12 cellular contexts compared by ENCODE assay signal in the genomic region with DNA sequence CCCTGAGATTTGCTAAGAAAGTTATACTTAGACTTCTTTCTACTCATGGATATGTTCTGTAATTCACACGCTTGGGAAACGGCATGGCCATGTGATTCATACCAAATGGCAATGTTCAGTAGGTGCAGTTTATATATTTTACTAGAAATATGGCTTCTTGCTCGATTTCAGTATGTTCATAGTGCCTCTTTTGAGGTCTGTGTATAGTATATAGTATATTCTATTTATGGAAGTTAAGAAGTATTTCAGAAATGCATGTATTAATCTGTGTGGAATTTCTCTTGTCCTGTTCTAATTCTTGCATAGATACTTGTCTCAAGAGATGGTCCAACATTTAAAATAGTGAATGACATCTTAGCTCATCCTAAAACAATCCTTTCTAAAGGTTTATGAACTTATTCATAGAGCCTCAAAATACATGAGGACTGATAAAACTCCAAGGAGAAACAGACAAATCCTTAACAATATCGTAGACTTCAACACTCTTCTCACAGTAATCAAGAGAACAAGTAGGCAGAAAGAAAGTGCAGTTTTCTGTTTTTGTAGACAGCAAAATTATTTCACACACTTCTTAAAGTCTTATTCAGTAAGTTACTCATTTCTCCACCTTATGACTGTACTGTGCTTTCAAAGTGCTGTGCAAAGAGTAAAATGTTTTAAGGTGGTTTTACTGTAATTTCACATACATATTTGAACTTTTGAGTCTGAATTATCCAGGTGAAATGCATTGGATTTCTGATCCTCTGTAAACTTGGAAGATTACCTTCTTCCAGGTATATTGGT. TPM values are rescaled to one million over a fixed set of nuclear protein-coding genes. Genes with fewer than 3 reads are reported as not detected.
DNase-seq lines count a peak whose midpoint lies in the region; ATAC-seq, FAIRE-seq and TF ChIP-seq lines count a peak whose summit lies in the region.
"Had no signal": no experiment of that assay in that cellular context is flagged by ENCODE, and none has a peak within 500 bp of the region (broad histone marks: within the 10 kb centered on the region; RNA-seq: fewer than 3 reads in every experiment).

No MANE protein-coding gene starts in this region.

- ATAC-seq in IMR-90 (ENCODE audit: low read depth): peak; percentile 81
- ATAC-seq in central memory CD8-positive, alpha-beta T cell (replicated peaks; ENCODE audit: extremely low read depth, poor library complexity, severe bottlenecking): no peak
- no peak for ATAC-seq in pancreas
- no peak for ATAC-seq in GM18517 (IDR thresholded peaks at IDR 0.05; ENCODE audit: unreplicated experiment)
- ATAC-seq: body of pancreas had no signal

- in situ Hi-C loops in IMR-90 (cut with MboI; ENCODE audit: low sequenced_read_pairs): no loop called here

- H3K27ac ChIP-seq in IMR-90 (ENCODE audit: insufficient read depth, low read length): peak overlapping the region; percentile 13; the same call in 1 of the 2 replicates
- no peak overlapping the region for H3K27ac ChIP-seq in pancreas
- H3K27ac ChIP-seq: body of pancreas, parathyroid adenoma, thyroid gland had no signal

- H3K4me3 Mint-ChIP-seq in central memory CD8-positive, alpha-beta T cell: peak overlapping the region; percentile 11
- H3K4me3 Mint-ChIP-seq in osteocyte (ENCODE audit: unreplicated experiment): no peak overlapping the region

- intact Hi-C loops in IMR-90 (cut with micrococcal nuclease): loop anchor here (5.0 kb wide), 1 partner anchor 36 kb away; no protein-coding TSS in a partner anchor
- intact Hi-C loops in pancreas (cut with DNase I): no loop called here

- peak; percentile 88 for DNase-seq in EH (ENCODE audit: low read depth)
- DNase-seq in IMR-90: peak; percentile 77
- no peak for DNase-seq in central memory CD8-positive, alpha-beta T cell (ENCODE audit: low spot score in 2 of 2)
- DNase-seq in osteocyte (ENCODE audit: extremely low spot score, unreplicated experiment): no peak
- DNase-seq in pancreas: no peak
- DNase-seq in HEK293T (ENCODE audit: extremely low spot score): no peak
- DNase-seq: body of pancreas, kidney glomerular epithelial cell, SIG-M5, thyroid gland had no signal

- no peaks in the 10 kb centered on the region for H3K9me3 Mint-ChIP-seq in central memory CD8-positive, alpha-beta T cell
- H3K9me3 Mint-ChIP-seq in osteocyte (ENCODE audit: unreplicated experiment): no peaks in the 10 kb centered on the region

- BruUV-seq in IMR-90 (replicated peaks; lab: Mats Ljungman, UMichigan): no TSS peak

- 0 out of 2 replicates have a peak overlapping the region, but pooled peaks have one; percentile 10 for H3K14ac ChIP-seq in IMR-90 (replicated peaks; ENCODE audit: low read depth, low read length)

- H3K4me1 ChIP-seq in IMR-90 (ENCODE audit: control insufficient read depth, insufficient read depth, low read length) (peaks cover 7% of the 10 kb centered on the region), pancreas (no peaks in the 10 kb centered on the region)
- H3K4me1 ChIP-seq: parathyroid adenoma had no signal

- H3K79me1 ChIP-seq in IMR-90 (ENCODE audit: low read depth in 1 of 2, low read length in 2 of 2): peaks cover 20 to 49% of the 10 kb centered on the region in 2 experiments

- H3K9me1 ChIP-seq in IMR-90 (ENCODE audit: insufficient read depth, low read length): peaks cover 9% of the 10 kb centered on the region

- H3K36me3 Mint-ChIP-seq in central memory CD8-positive, alpha-beta T cell (ENCODE audit: insufficient read depth): peaks cover 5% of the 10 kb centered on the region
- H3K36me3 Mint-ChIP-seq in osteocyte (ENCODE audit: unreplicated experiment): peaks cover 2% of the 10 kb centered on the region

- no peaks in the 10 kb centered on the region for H3K9me3 ChIP-seq in IMR-90 (ENCODE audit: control insufficient read depth, insufficient read depth, low read length)
- H3K9me3 ChIP-seq in pancreas: no peaks in the 10 kb centered on the region
- H3K9me3 ChIP-seq: body of pancreas, thyroid gland had no signal

- TF ChIP-seq POLR2A in IMR-90 (IDR thresholded peaks at IDR 0.05; ENCODE audit: low read depth, low read length): no peak

- H3K4me2 ChIP-seq in IMR-90 (ENCODE audit: low read depth, low read length): peak overlapping the region; percentile 81; the same call in 1 of the 2 replicates

- peak overlapping the region; percentile 13; the same call in 1 of the 2 replicates for H3K18ac ChIP-seq in IMR-90 (ENCODE audit: low read depth, low read length)

- no peaks in the 10 kb centered on the region for H3K27me3 Mint-ChIP-seq in central memory CD8-positive, alpha-beta T cell
- no peaks in the 10 kb centered on the region for H3K27me3 Mint-ChIP-seq in osteocyte (ENCODE audit: unreplicated experiment)

- no peak for TF ChIP-seq RAD21 in IMR-90 (IDR thresholded peaks at IDR 0.05; ENCODE audit: low read length)

- H3K36me3 ChIP-seq in IMR-90 (ENCODE audit: control insufficient read depth, insufficient read depth, low read length) (peaks cover 2% of the 10 kb centered on the region; the same call in 1 of the 2 replicates), pancreas (no peaks in the 10 kb centered on the region)
- H3K36me3 ChIP-seq: thyroid gland had no signal

- no peak for FAIRE-seq in pancreas (lab: Jason Lieb, UNC)

- H2BK15ac ChIP-seq in IMR-90 (ENCODE audit: low read depth, low read length): no peak overlapping the region

- dilution Hi-C loops in IMR-90 (cut with HindIII; ENCODE audit: low sequenced_read_pairs, unreplicated experiment): no loop called here

- peak overlapping the region; percentile 49 for H3K27ac Mint-ChIP-seq in central memory CD8-positive, alpha-beta T cell (ENCODE audit: low read depth)
- H3K27ac Mint-ChIP-seq in osteocyte (ENCODE audit: unreplicated experiment): peak overlapping the region; percentile 75

- no peak overlapping the region for H2AK5ac ChIP-seq in IMR-90 (ENCODE audit: low read depth, low read length)

- no peak overlapping the region for H3K4me3 ChIP-seq in IMR-90 (ENCODE audit: insufficient read depth, low read depth, low read length)
- no peak overlapping the region for H3K4me3 ChIP-seq in pancreas
- H3K4me3 ChIP-seq: body of pancreas, thyroid gland had no signal

- H2AK9ac ChIP-seq in IMR-90 (replicated peaks; ENCODE audit: low read depth, low read length, poor library complexity): no peak overlapping the region

- H3K9ac ChIP-seq in IMR-90 (ENCODE audit: low read depth, low read length): peak overlapping the region; percentile 43; the same call in 1 of the 2 replicates
- H3K9ac ChIP-seq: parathyroid adenoma had no signal

- no peak overlapping the region for H4K5ac ChIP-seq in IMR-90 (ENCODE audit: low read depth, low read length)

- H3K56ac ChIP-seq in IMR-90 (ENCODE audit: extremely low read depth, insufficient read depth, low read length): no peak overlapping the region

- H2BK120ac ChIP-seq in IMR-90 (ENCODE audit: low read depth, low read length): peak overlapping the region; percentile 38; the same call in 1 of the 2 replicates

- TF ChIP-seq CTCF in IMR-90 (conservative IDR thresholded peaks at IDR 0.05; ENCODE audit: low read depth, low read length) (no peak), osteocyte (IDR thresholded peaks at IDR 0.05) (no peak), pancreas (IDR thresholded peaks at IDR 0.05) (no peak)

- H3K23ac ChIP-seq in IMR-90 (ENCODE audit: low read depth, low read length): peak overlapping the region; percentile 28; the same call in 1 of the 2 replicates

- no peak overlapping the region for H4K8ac ChIP-seq in IMR-90 (ENCODE audit: low read depth in 2 of 2, low read length in 2 of 2)

- no peak overlapping the region for H4K91ac ChIP-seq in IMR-90 (ENCODE audit: insufficient read depth, low read depth, low read length)

- H3K4me1 Mint-ChIP-seq in central memory CD8-positive, alpha-beta T cell: peaks cover 67% of the 10 kb centered on the region
- H3K4me1 Mint-ChIP-seq in osteocyte (ENCODE audit: unreplicated experiment): peaks cover 39% of the 10 kb centered on the region

- no CpG with 5 or more reads among the region's 4 CpGs for WGBS in IMR-90 (ENCODE audit: extremely low coverage in 2 of 2, insufficient read length in 1 of 2), 2 experiments
- WGBS in pancreas, 2 donors: 59 to 65% methylated on average over 4 of the region's 4 CpGs

- no peak overlapping the region for H2AFZ ChIP-seq in IMR-90 (replicated peaks; ENCODE audit: low read length, poor library complexity)
- H2AFZ ChIP-seq: parathyroid adenoma had no signal

- H2BK5ac ChIP-seq in IMR-90 (ENCODE audit: low read depth, low read length, poor library complexity, severe bottlenecking): peak overlapping the region; percentile 63

- peaks cover 34% of the 10 kb centered on the region for H4K20me1 ChIP-seq in IMR-90 (ENCODE audit: insufficient read depth, low read length)

- H3K4ac ChIP-seq in IMR-90 (ENCODE audit: low read depth, low read length): peak overlapping the region; percentile 21; the same call in 1 of the 2 replicates

- no peak overlapping the region for H2BK20ac ChIP-seq in IMR-90 (ENCODE audit: low read depth, low read length)

- CTCF ChIA-PET in IMR-90 (lab: Yijun Ruan, JAX): no interaction called here
- CTCF ChIA-PET in HEK293T (lab: Yijun Ruan, JAX): interaction anchor here (0.6 to 1.0 kb wide), 2 partner anchors 10 to 117 kb away, joined by 3 read pairs; no protein-coding TSS in a partner anchor

- H3K27me3 ChIP-seq in IMR-90 (ENCODE audit: control insufficient read depth, insufficient read depth, low read length): no peaks in the 10 kb centered on the region
- no peaks in the 10 kb centered on the region for H3K27me3 ChIP-seq in pancreas
- H3K27me3 ChIP-seq: body of pancreas, thyroid gland had no signal

- POLR2A ChIA-PET in IMR-90 (lab: Charles Lee; ENCODE audit: unreplicated experiment): no interaction called here
- POLR2A ChIA-PET in HEK293T (lab: Yijun Ruan, JAX): no interaction called here

TF ChIP-seq in IMR-90, 13 proteins besides CTCF, POLR2A, EP300 and RAD21 (continues in another document):
- no peak for TF ChIP-seq CEBPB (IDR thresholded peaks at IDR 0.05; ENCODE audit: low read depth, low read length)

TF ChIP-seq in HEK293T, 16 proteins besides CTCF, POLR2A, EP300 and RAD21 (continues in another document):
- no peak for TF ChIP-seq CTBP1 (IDR thresholded peaks at IDR 0.05; ENCODE audit: borderline replicate concordance)
- no peak for TF ChIP-seq ARNT (IDR thresholded peaks at IDR 0.05)
- no peak for TF ChIP-seq HDGF (IDR thresholded peaks at IDR 0.05; ENCODE audit: borderline replicate concordance)
- no peak for TF ChIP-seq BHLHE40 (IDR thresholded peaks at IDR 0.05; ENCODE audit: borderline replicate concordance)
- no peak for TF ChIP-seq SUZ12 (IDR thresholded peaks at IDR 0.05)
- TF ChIP-seq LEF1 (IDR thresholded peaks at IDR 0.05; ENCODE audit: borderline replicate concordance): no peak
- no peak for TF ChIP-seq FOXK2 (IDR thresholded peaks at IDR 0.05)
- TF ChIP-seq ELF4 (IDR thresholded peaks at IDR 0.05): no peak
- TF ChIP-seq L3MBTL2 (conservative IDR thresholded peaks at IDR 0.05): no peak
- no peak for TF ChIP-seq NFRKB (IDR thresholded peaks at IDR 0.05)
- no peak for TF ChIP-seq ZNF384 (IDR thresholded peaks at IDR 0.05)

RNA-seq across cellular contexts. Expression of a gene that starts 11.1 kb away (rescaled TPM):
- total RNA-seq in IMR-90 (2012; rRNA removed): 32.3 and 44.4 TPM in 2 replicates
- 35.7 and 36.7 TPM in 2 replicates for polyA plus RNA-seq in IMR-90 (2012; rRNA removed)
- 9.4 and 16.5 TPM in 2 replicates for polyA plus RNA-seq in IMR-90 (2012; cell fraction: cytosol; rRNA removed)
- 43.4 and 66.0 TPM in 2 replicates for polyA plus RNA-seq in IMR-90 (2012; cell fraction: nucleus; rRNA removed; ENCODE audit: low replicate concordance)
- 95.7 and 98.5 TPM in 2 replicates for total RNA-seq in osteocyte
- total RNA-seq in pancreas: 10 to 100 TPM; 32.2 to 59.1 (median 39.0) TPM
- 10 to 100 TPM; 15.5 to 17.7 TPM for polyA plus RNA-seq in pancreas

Comparison
In these comparisons a context has a peak if more than half of its experiments do, and no peak if none do; other contexts are left out.
1. DNase-seq: peak in EH (single experiment) and IMR-90 (single experiment); none in central memory CD8-positive, alpha-beta T cell (0 of 2), osteocyte (single experiment), pancreas (0 of 6) and HEK293T (single experiment).